Comparison of ENCODE assay signal across 1 cellular context in genomic region chr11:45928535-45929215, GRCh38.
TF ChIP-seq lines count a peak whose summit lies in the region.

No MANE protein-coding gene starts in this region.

TF ChIP-seq in K562, 482 proteins besides CTCF, POLR2A, EP300 and RAD21:
- no peak for TF ChIP-seq ZBTB11 (CRISPR knock-in tag; IDR thresholded peaks at IDR 0.05)
- peak; percentile 38 for TF ChIP-seq POLR2G (IDR thresholded peaks at IDR 0.05; ENCODE audit: low read depth, low read length)
